20 cellular contexts compared by ENCODE assay signal in the genomic region with DNA sequence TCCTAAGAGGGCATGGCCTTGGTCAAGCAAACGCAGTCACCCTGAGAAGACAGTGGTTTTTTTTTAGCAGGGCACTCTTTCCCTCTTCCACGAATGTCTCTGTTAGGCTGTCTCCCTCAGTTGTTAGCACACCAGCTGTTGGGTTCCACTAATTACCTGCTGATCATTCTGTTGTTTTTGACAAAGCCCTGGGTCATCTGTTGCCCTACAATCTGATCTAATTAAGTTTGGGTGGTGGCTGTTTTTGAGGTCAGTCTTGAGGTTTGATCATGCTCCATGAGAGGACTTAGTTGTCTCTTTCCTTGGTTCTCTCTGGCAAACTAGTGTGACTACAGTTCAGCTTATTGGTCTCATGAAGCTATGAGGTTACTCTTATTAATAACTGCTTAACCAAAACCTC.
"Had no signal": no experiment of that assay in that cellular context is flagged by ENCODE, and none has a peak within 500 bp of the region (broad histone marks: within the 10 kb centered on the region; RNA-seq: fewer than 3 reads in every experiment).

No MANE protein-coding gene starts in this region.

- H3K27ac Mint-ChIP-seq: dendritic cell treated with granulocyte-macrophage colony-stimulating factor and Interleukin-4, amounts not matched to agents 40 ng/mL and 50 ng/mL, for 4 days; effector memory CD8-positive, alpha-beta T cell; immature natural killer cell; type B pancreatic cell had no signal

- H3K4me2 ChIP-seq: smooth muscle cell had no signal

- H3K4me1 Mint-ChIP-seq: immature natural killer cell had no signal

- H3K9me3 Mint-ChIP-seq: dendritic cell treated with granulocyte-macrophage colony-stimulating factor and Interleukin-4, amounts not matched to agents 40 ng/mL and 50 ng/mL, for 4 days; effector memory CD8-positive, alpha-beta T cell; immature natural killer cell; naive thymus-derived CD8-positive, alpha-beta T cell; type B pancreatic cell had no signal

- FAIRE-seq: colon, keratinocyte, urothelium cell line had no signal

- H3K36me3 ChIP-seq: neutrophil, right atrium auricular region had no signal

- H3K27me3 Mint-ChIP-seq: dendritic cell treated with granulocyte-macrophage colony-stimulating factor and Interleukin-4, amounts not matched to agents 40 ng/mL and 50 ng/mL, for 4 days; effector memory CD8-positive, alpha-beta T cell; naive thymus-derived CD8-positive, alpha-beta T cell; type B pancreatic cell had no signal

- DNase-seq: effector memory CD8-positive, alpha-beta T cell; esophagus squamous epithelium; foreskin fibroblast; glutamatergic neuron; immature natural killer cell; mesendoderm; naive thymus-derived CD8-positive, alpha-beta T cell; posterior cingulate gyrus; stimulated activated CD4-positive, alpha-beta T cell treated with anti-CD3 and anti-CD28 coated beads, Interleukin-2, amount 100 ng/mL, for 48 hours; stimulated activated naive CD4-positive, alpha-beta T cell treated with Interleukin-2 at 50 U/mL for 16 hours had no signal

- H3K9me3 ChIP-seq: esophagus squamous epithelium, gastroesophageal sphincter, neutrophil, right atrium auricular region had no signal

- H3K4me3 ChIP-seq: esophagus squamous epithelium, gastroesophageal sphincter, right atrium auricular region, smooth muscle cell had no signal

- H3K4me3 Mint-ChIP-seq: dendritic cell treated with granulocyte-macrophage colony-stimulating factor and Interleukin-4, amounts not matched to agents 40 ng/mL and 50 ng/mL, for 4 days; effector memory CD8-positive, alpha-beta T cell; immature natural killer cell; naive thymus-derived CD8-positive, alpha-beta T cell; type B pancreatic cell had no signal

- H3K27ac ChIP-seq: epithelial cell of prostate, esophagus squamous epithelium, gastroesophageal sphincter, neutrophil, right atrium auricular region had no signal

- H3K27me3 ChIP-seq: esophagus squamous epithelium, gastroesophageal sphincter, neutrophil, right atrium auricular region had no signal

- ATAC-seq: effector memory CD8-positive, alpha-beta T cell; gastroesophageal sphincter; naive thymus-derived CD8-positive, alpha-beta T cell had no signal
